In the genomic region with DNA sequence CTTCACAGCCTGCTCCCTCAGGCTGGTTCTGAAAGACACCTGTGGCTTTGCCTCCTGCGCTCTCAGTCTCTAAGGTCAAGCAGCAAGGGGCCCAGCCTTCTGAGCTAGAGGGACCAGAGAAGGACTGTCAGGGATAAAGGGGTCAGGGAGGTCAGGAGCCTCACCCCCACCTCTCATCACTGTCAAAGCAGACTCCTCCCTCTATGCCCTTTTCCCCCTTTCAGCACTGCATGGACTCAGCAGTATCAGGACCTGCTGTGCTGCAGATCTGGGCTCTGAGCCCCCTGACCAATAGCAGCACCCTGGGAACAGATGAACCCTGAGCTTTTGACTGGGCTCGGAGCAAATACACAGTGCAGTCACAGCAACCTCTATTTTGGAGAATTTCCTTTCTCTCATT, we compare ENCODE assay signal across 18 cellular contexts.
"Had no signal": no experiment of that assay in that cellular context is flagged by ENCODE, and none has a peak within 500 bp of the region (broad histone marks: within the 10 kb centered on the region; RNA-seq: fewer than 3 reads in every experiment).

No MANE protein-coding gene starts in this region.

- FAIRE-seq: kidney had no signal

- H3K9me3 ChIP-seq: gastroesophageal sphincter, left ventricle myocardium inferior, transverse colon had no signal

- H3K4me3 Mint-ChIP-seq: activated CD4-positive, alpha-beta T cell treated with anti-CD3 and anti-CD28 coated beads for 36 hours; activated CD8-positive, alpha-beta T cell treated with anti-CD3 and anti-CD28 coated beads for 36 hours; activated T-cell treated with anti-CD3 and anti-CD28 coated beads, Interleukin-2, amount 50 U/mL, for 72 hours; effector memory CD8-positive, alpha-beta T cell; stimulated activated effector memory CD8-positive, alpha-beta T cell treated with anti-CD3 and anti-CD28 coated beads, Interleukin-12 subunit alpha, Interleukin-12 subunit beta, amount 100 ng/mL, for 72 hours; T-cell had no signal

- H3K4me3 ChIP-seq: coronary artery, gastroesophageal sphincter, left ventricle myocardium inferior, transverse colon had no signal

- H3K27ac ChIP-seq: coronary artery, gastroesophageal sphincter, left ventricle myocardium inferior, transverse colon, VCaP had no signal

- H3K36me3 ChIP-seq: gastroesophageal sphincter, left ventricle myocardium inferior, transverse colon had no signal

- H3K27me3 ChIP-seq: gastroesophageal sphincter, transverse colon had no signal

- H3K9me3 Mint-ChIP-seq: activated CD8-positive, alpha-beta T cell treated with anti-CD3 and anti-CD28 coated beads for 36 hours; activated T-cell treated with anti-CD3 and anti-CD28 coated beads, Interleukin-2, amount 50 U/mL, for 72 hours; effector memory CD8-positive, alpha-beta T cell; stimulated activated effector memory CD8-positive, alpha-beta T cell treated with anti-CD3 and anti-CD28 coated beads, Interleukin-12 subunit alpha, Interleukin-12 subunit beta, amount 100 ng/mL, for 72 hours; T-cell had no signal

- ATAC-seq: activated CD4-positive, alpha-beta T cell treated with anti-CD3 and anti-CD28 coated beads for 36 hours; activated CD8-positive, alpha-beta T cell treated with anti-CD3 and anti-CD28 coated beads for 36 hours; activated T-cell treated with anti-CD3 and anti-CD28 coated beads, Interleukin-2, amount 50 U/mL, for 72 hours; effector memory CD8-positive, alpha-beta T cell; gastroesophageal sphincter; right cardiac atrium; stimulated activated effector memory CD8-positive, alpha-beta T cell treated with anti-CD3 and anti-CD28 coated beads, Interleukin-12 subunit alpha, Interleukin-12 subunit beta, amount 100 ng/mL, for 72 hours; T-cell had no signal

- DNase-seq: activated CD4-positive, alpha-beta T cell treated with anti-CD3 and anti-CD28 coated beads for 36 hours; activated CD8-positive, alpha-beta memory T cell treated with anti-CD3 and anti-CD28 coated beads, Interleukin-2, amount 50 U/mL, for 4 hours; activated CD8-positive, alpha-beta T cell treated with anti-CD3 and anti-CD28 coated beads for 36 hours; activated naive CD4-positive, alpha-beta T cell treated with Interleukin-2 at 50 U/mL for 16 hours; activated T-cell treated with anti-CD3 and anti-CD28 coated beads, Interleukin-2, amount 50 U/mL, for 72 hours; caudate nucleus; effector memory CD8-positive, alpha-beta T cell; kidney; left ventricle myocardium inferior; mesenchymal stem cell; right cardiac atrium; substantia nigra; T-cell; transverse colon had no signal

- H3K36me3 Mint-ChIP-seq: T-cell had no signal

- H3K27ac Mint-ChIP-seq: activated CD4-positive, alpha-beta T cell treated with anti-CD3 and anti-CD28 coated beads for 36 hours; activated CD8-positive, alpha-beta T cell treated with anti-CD3 and anti-CD28 coated beads for 36 hours; activated T-cell treated with anti-CD3 and anti-CD28 coated beads, Interleukin-2, amount 50 U/mL, for 72 hours; effector memory CD8-positive, alpha-beta T cell; stimulated activated effector memory CD8-positive, alpha-beta T cell treated with anti-CD3 and anti-CD28 coated beads, Interleukin-12 subunit alpha, Interleukin-12 subunit beta, amount 100 ng/mL, for 72 hours; T-cell had no signal
